In genomic region chr12:54338682-54339296, GRCh38 we compare ENCODE assay signal across 31 cellular contexts. TPM values are rescaled to one million over a fixed set of nuclear protein-coding genes. Genes with fewer than 3 reads are reported as not detected.
DNase-seq lines count a peak whose midpoint lies in the region; ATAC-seq, FAIRE-seq and TF ChIP-seq lines count a peak whose summit lies in the region.
"Had no signal": no experiment of that assay in that cellular context is flagged by ENCODE, and none has a peak within 500 bp of the region (broad histone marks: within the 10 kb centered on the region; RNA-seq: fewer than 3 reads in every experiment).

No MANE protein-coding gene starts in this region.

- no peak overlapping the region for H2AFZ ChIP-seq in fibroblast of lung (ENCODE audit: low read length)

- no peak overlapping the region for H3K4me3 ChIP-seq in cardiac muscle cell
- H3K4me3 ChIP-seq in right atrium auricular region = no peak overlapping the region
- H3K4me3 ChIP-seq in fibroblast of lung (replicated peaks in 1 of 4; ENCODE audit: control extremely low read depth in 1 of 4, insufficient read depth in 1 of 4, low read depth in 3 of 4, low read length in 4 of 4) = no peak overlapping the region
- H3K4me3 ChIP-seq in muscle layer of duodenum (ENCODE audit: low read depth in 1 of 2, low read length in 2 of 2) = no peak overlapping the region
- H3K4me3 ChIP-seq in uterus = no peak overlapping the region
- H3K4me3 ChIP-seq in pancreas = no peak overlapping the region
- H3K4me3 ChIP-seq: spleen, stomach, upper lobe of left lung had no signal

- DNase-seq in cardiac muscle cell (ENCODE audit: low read depth in 1 of 2, low spot score in 1 of 2) (peak in 1 of 2 donors; percentile 74), right atrium auricular region (ENCODE audit: low spot score) (no peak), fibroblast of lung (ENCODE audit: low read depth in 2 of 2) (peak; percentile 34 to 82), uterus (peak in 1 of 2 donors; percentile 65), frontal cortex (ENCODE audit: low spot score in 2 of 2) (no peak), pancreas (no peak)
- DNase-seq: activated B cell treated with CpG ODN at 0.5 μM for 24 hours; activated CD4-positive, alpha-beta memory T cell treated with anti-CD3 and anti-CD28 coated beads for 36 hours; activated gamma-delta T cell treated with Interleukin-2 at 50 U/mL for 16 hours; activated T-cell treated with anti-CD3 and anti-CD28 coated beads for 4 hours; amniotic stem cell; COR-L47; DMS79 treated with DMSO at 0.1 percent for 48 hours; foreskin melanocyte; H9; NCI-H1417 treated with DMSO at 0.1 percent for 48 hours; NCI-H524; spleen; stomach; T-helper 9 cell; upper lobe of left lung had no signal

- intact Hi-C loops in uterus (cut with DNase I; ENCODE audit: low total_unique reads) (no loop called here), pancreas (cut with DNase I) (no loop called here)

- H3K27me3 ChIP-seq in cardiac muscle cell (no peaks in the 10 kb centered on the region), right atrium auricular region (no peaks in the 10 kb centered on the region), fibroblast of lung (ENCODE audit: control insufficient read depth, insufficient read depth, low read length) (no peaks in the 10 kb centered on the region), muscle layer of duodenum (ENCODE audit: low read depth, low read length) (no peaks in the 10 kb centered on the region), uterus (no peaks in the 10 kb centered on the region), pancreas (no peaks in the 10 kb centered on the region)
- H3K27me3 ChIP-seq: spleen, stomach, upper lobe of left lung had no signal

- no peaks in the 10 kb centered on the region for H3K9me3 ChIP-seq in cardiac muscle cell (ENCODE audit: low read depth)
- H3K9me3 ChIP-seq in right atrium auricular region = no peaks in the 10 kb centered on the region
- H3K9me3 ChIP-seq in fibroblast of lung (ENCODE audit: control insufficient read depth, insufficient read depth, low read depth, low read length) = no peaks in the 10 kb centered on the region
- H3K9me3 ChIP-seq in muscle layer of duodenum (ENCODE audit: control insufficient read depth in 1 of 2, low read length in 2 of 2) = no peaks in the 10 kb centered on the region
- no peaks in the 10 kb centered on the region for H3K9me3 ChIP-seq in uterus
- H3K9me3 ChIP-seq in pancreas = no peaks in the 10 kb centered on the region
- H3K9me3 ChIP-seq: spleen, stomach, upper lobe of left lung had no signal

- peaks cover 47% of the 10 kb centered on the region for H3K4me1 ChIP-seq in cardiac muscle cell (ENCODE audit: low read depth)
- peaks cover 0 to 28% of the 10 kb centered on the region in 2 donors for H3K4me1 ChIP-seq in right atrium auricular region
- peaks cover 18% of the 10 kb centered on the region for H3K4me1 ChIP-seq in fibroblast of lung (ENCODE audit: control insufficient read depth, extremely low read depth, insufficient read depth, low read length)
- peaks cover 15 to 35% of the 10 kb centered on the region in 2 donors for H3K4me1 ChIP-seq in muscle layer of duodenum (ENCODE audit: control insufficient read depth in 1 of 2, insufficient read depth in 2 of 2, low read length in 2 of 2)
- peaks cover 10 to 13% of the 10 kb centered on the region in 2 donors for H3K4me1 ChIP-seq in uterus
- H3K4me1 ChIP-seq in pancreas = peaks cover 11 to 30% (median 17%) of the 10 kb centered on the region in 3 donors

- no peaks in the 10 kb centered on the region for H4K20me1 ChIP-seq in fibroblast of lung (ENCODE audit: control insufficient read depth, extremely low read depth, insufficient read depth, low read length)

- WGBS in pancreas, 2 donors = 68 to 71% methylated on average over 4 of the region's 4 CpGs

- no peak for ATAC-seq in pancreas
- ATAC-seq in HG03108 (IDR thresholded peaks at IDR 0.05; ENCODE audit: unreplicated experiment) = no peak
- ATAC-seq: HepG2 had no signal

- peaks cover 21% of the 10 kb centered on the region for H3K79me2 ChIP-seq in fibroblast of lung (ENCODE audit: control insufficient read depth, insufficient read depth, low read length)

- no peak for FAIRE-seq in frontal cortex (lab: Jason Lieb, UNC)
- no peak for FAIRE-seq in pancreas (lab: Jason Lieb, UNC)
- FAIRE-seq: HepG2 had no signal

- TF ChIP-seq POLR2A in uterus (IDR thresholded peaks at IDR 0.05) = no peak

- H3K27ac ChIP-seq in cardiac muscle cell = peak overlapping the region; percentile 93
- no peak overlapping the region for H3K27ac ChIP-seq in right atrium auricular region
- H3K27ac ChIP-seq in fibroblast of lung (ENCODE audit: insufficient read depth, low read length) = no peak overlapping the region
- peak overlapping the region; percentile 56 for H3K27ac ChIP-seq in muscle layer of duodenum (ENCODE audit: low read length)
- peak overlapping the region; percentile 59 to 79 for H3K27ac ChIP-seq in uterus
- no peak overlapping the region for H3K27ac ChIP-seq in pancreas
- H3K27ac ChIP-seq: 22Rv1, RWPE1 had no signal

- H3K9ac ChIP-seq in fibroblast of lung (ENCODE audit: insufficient read depth, low read length) = no peak overlapping the region

- H3K36me3 ChIP-seq in cardiac muscle cell (peaks cover 15% of the 10 kb centered on the region), right atrium auricular region (peaks cover 34% of the 10 kb centered on the region), fibroblast of lung (ENCODE audit: control insufficient read depth, insufficient read depth, low read length) (peaks cover 6% of the 10 kb centered on the region), muscle layer of duodenum (ENCODE audit: control insufficient read depth in 1 of 2, insufficient read depth in 2 of 2, low read length in 2 of 2) (peaks cover 22 to 31% of the 10 kb centered on the region in 2 donors), uterus (no peaks in the 10 kb centered on the region), pancreas (peaks cover 0 to 33% (median 18%) of the 10 kb centered on the region in 3 donors)

- TF ChIP-seq CTCF in cardiac muscle cell (IDR thresholded peaks at IDR 0.05; ENCODE audit: low read depth, low read length) = no peak
- no peak for TF ChIP-seq CTCF in right atrium auricular region (IDR thresholded peaks at IDR 0.05)
- TF ChIP-seq CTCF in fibroblast of lung (conservative IDR thresholded peaks at IDR 0.05 in 1 of 2, IDR thresholded peaks at IDR 0.05 in 1 of 2; ENCODE audit: low read depth in 1 of 2, low read length in 2 of 2) = no peak
- no peak for TF ChIP-seq CTCF in uterus (IDR thresholded peaks at IDR 0.05)
- TF ChIP-seq CTCF in pancreas (IDR thresholded peaks at IDR 0.05) = no peak

- H3K4me2 ChIP-seq in fibroblast of lung (ENCODE audit: extremely low read depth, insufficient read depth, low read length) = no peak overlapping the region

RNA-seq across cellular contexts. Expression of gene COPZ1, which starts 13.9 kb away (rescaled TPM):
- total RNA-seq in cardiac muscle cell (131 and 152 TPM in 2 replicates), right atrium auricular region (100 to 1,000 TPM in 1 of 2 donors, 10 to 100 TPM in 1; 79.2 to 154 TPM), fibroblast of lung (80.9 and 97.9 TPM in 2 replicates), uterus (100 to 1,000 TPM in 3 of 4 donors, 10 to 100 TPM in 1; 32.3 to 141 (median 120) TPM), frontal cortex (59.9 TPM), pancreas (100 to 1,000 TPM in 5 of 6 donors, 10 to 100 TPM in 1; 76.6 to 115 (median 110) TPM)
- polyA plus RNA-seq in cardiac muscle cell (213 and 233 TPM in 2 replicates), fibroblast of lung (305 and 324 TPM in 2 replicates), pancreas (10 to 100 TPM; 44.6 to 86.6 TPM)
- polyA plus RNA-seq in fibroblast of lung (2012) = 292 and 325 TPM in 2 replicates
- 79.6 and 97.1 TPM in 2 replicates for polyA minus RNA-seq in fibroblast of lung (ENCODE audit: low replicate concordance)

RNA-seq across cellular contexts. Expression of gene GPR84, which starts 25.5 kb away (rescaled TPM):
- total RNA-seq in cardiac muscle cell (0.09 TPM in 1 of 2 replicates, not detected in the other), right atrium auricular region (under 1 TPM in 1 of 2 donors, not detected in 1; 0.43 TPM), fibroblast of lung (not detected in 2 replicates), uterus (under 1 TPM in 2 of 4 donors, not detected in 2; 0.21 to 0.27 TPM), frontal cortex (not detected), pancreas (under 1 TPM in 4 of 6 donors, not detected in 2; 0.32 to 0.87 (median 0.63) TPM)
- polyA plus RNA-seq in cardiac muscle cell (not detected in 2 replicates), fibroblast of lung (0.03 TPM in 1 of 2 replicates, not detected in the other), pancreas (under 1 TPM; 0.09 to 0.27 TPM)
- polyA plus RNA-seq in fibroblast of lung (2012) = not detected in 2 replicates
- polyA minus RNA-seq in fibroblast of lung (ENCODE audit: low replicate concordance) = not detected in 2 replicates
- total RNA-seq: activated B cell treated with CpG ODN at 0.5 μM for 24 hours, B cell, chondrocyte, H9, HepG2, M059J, pulmonary artery endothelial cell, stomach had no signal
- polyA plus RNA-seq: HepG2, neural cell had no signal

RNA-seq across cellular contexts. Expression of gene NFE2, which starts 38.0 kb away (rescaled TPM):
- total RNA-seq in cardiac muscle cell (4.9 and 9.9 TPM in 2 replicates), right atrium auricular region (1 to 10 TPM; 1.1 to 2.9 TPM), fibroblast of lung (under 0.01 and 0.17 TPM in 2 replicates), uterus (1 to 10 TPM in 1 of 4 donors, under 1 TPM in 1, not detected in 2; 0.40 to 1.2 TPM), frontal cortex (0.82 TPM), pancreas (under 1 TPM in 5 of 6 donors, not detected in 1; 0.16 to 0.58 (median 0.47) TPM)
- polyA plus RNA-seq in cardiac muscle cell (8.4 and 10.1 TPM in 2 replicates), fibroblast of lung (0.07 and 0.34 TPM in 2 replicates), pancreas (under 1 TPM; 0.28 to 0.34 TPM)
- 0.42 TPM in 1 of 2 replicates, not detected in the other for polyA plus RNA-seq in fibroblast of lung (2012)
- polyA minus RNA-seq in fibroblast of lung (ENCODE audit: low replicate concordance) = not detected in 2 replicates
- total RNA-seq: activated B cell treated with CpG ODN at 0.5 μM for 24 hours; activated CD4-positive, alpha-beta memory T cell treated with anti-CD3 and anti-CD28 coated beads for 36 hours; B cell; chondrocyte; pulmonary artery endothelial cell had no signal
- polyA plus RNA-seq: neural cell had no signal

RNA-seq across cellular contexts. Expression of gene ZNF385A, which starts 45.7 kb away (rescaled TPM):
- total RNA-seq in cardiac muscle cell (13.0 and 20.0 TPM in 2 replicates), right atrium auricular region (10 to 100 TPM in 1 of 2 donors, 1 to 10 TPM in 1; 6.7 to 12.7 TPM), fibroblast of lung (2.3 and 3.3 TPM in 2 replicates), uterus (10 to 100 TPM in 1 of 4 donors, 1 to 10 TPM in 1, under 1 TPM in 2; 0.26 to 16.9 (median 3.2) TPM), frontal cortex (1.2 TPM), pancreas (1 to 10 TPM in 5 of 6 donors, under 1 TPM in 1; 0.59 to 8.2 (median 2.6) TPM)
- polyA plus RNA-seq in cardiac muscle cell (13.4 and 16.0 TPM in 2 replicates), fibroblast of lung (0.64 and 0.69 TPM in 2 replicates), pancreas (1 to 10 TPM; 2.8 to 3.6 TPM)
- polyA plus RNA-seq in fibroblast of lung (2012) = 4.3 and 6.1 TPM in 2 replicates
- 12.6 and 14.3 TPM in 2 replicates for polyA minus RNA-seq in fibroblast of lung (ENCODE audit: low replicate concordance)

RNA-seq across cellular contexts. Expression of gene HNRNPA1, which starts 58.3 kb away (rescaled TPM):
- total RNA-seq in cardiac muscle cell (782 and 963 TPM in 2 replicates), right atrium auricular region (100 to 1,000 TPM; 237 to 404 TPM), fibroblast of lung (305 and 311 TPM in 2 replicates), uterus (1,000 to 10,000 TPM in 2 of 4 donors, 100 to 1,000 TPM in 2; 245 to 1,238 (median 796) TPM), frontal cortex (679 TPM), pancreas (100 to 1,000 TPM; 266 to 784 (median 527) TPM)
- polyA plus RNA-seq in cardiac muscle cell (794 and 804 TPM in 2 replicates), fibroblast of lung (1,057 and 1,326 TPM in 2 replicates), pancreas (100 to 1,000 TPM; 477 to 641 TPM)
- polyA plus RNA-seq in fibroblast of lung (2012) = 1,195 and 1,479 TPM in 2 replicates
- polyA minus RNA-seq in fibroblast of lung (ENCODE audit: low replicate concordance) = 197 and 204 TPM in 2 replicates

Comparison
In these comparisons a context has a peak if more than half of its experiments do, and no peak if none do; other contexts are left out.
1. H3K27ac ChIP-seq: peak in cardiac muscle cell (single experiment), muscle layer of duodenum (single experiment) and uterus (2 of 2); none in right atrium auricular region (0 of 2), fibroblast of lung (single experiment) and pancreas (0 of 4).
2. DNase-seq: peak in fibroblast of lung (2 of 2); none in right atrium auricular region (single experiment), frontal cortex (0 of 2) and pancreas (0 of 6).